Comparison of ENCODE assay signal across 25 cellular contexts in the genomic region with DNA sequence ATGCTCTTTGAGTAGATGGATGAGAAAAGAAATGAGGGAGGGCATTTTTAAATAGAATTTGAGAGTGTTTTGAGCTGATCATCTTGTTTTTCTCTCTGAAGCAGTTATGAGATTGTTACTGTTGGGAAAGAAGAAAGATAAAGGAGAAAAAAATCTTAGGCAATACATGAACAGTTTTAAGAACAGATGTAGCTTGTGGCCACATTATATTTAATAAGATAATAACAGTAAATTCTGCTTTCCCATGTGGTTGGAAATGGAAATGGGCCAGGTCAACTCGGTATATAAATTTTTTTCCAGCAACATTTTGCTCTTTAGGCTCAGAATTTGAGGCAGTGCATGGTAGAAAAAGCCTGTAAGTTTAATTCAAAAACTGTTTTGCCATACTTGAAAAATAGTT.
"Had no signal": no experiment of that assay in that cellular context is flagged by ENCODE, and none has a peak within 500 bp of the region (broad histone marks: within the 10 kb centered on the region; RNA-seq: fewer than 3 reads in every experiment).

No MANE protein-coding gene starts in this region.

- DNase-seq: activated CD4-positive, alpha-beta T cell treated with anti-CD3 and anti-CD28 coated beads for 48 hours; activated CD4-positive, alpha-beta T cell treated with anti-CD3 and anti-CD28 coated beads, Interleukin-2, amount 50 U/mL, for 48 hours; activated CD8-positive, alpha-beta memory T cell treated with anti-CD3 and anti-CD28 coated beads for 24 hours; activated effector memory CD4-positive, alpha-beta T cell treated with anti-CD3 and anti-CD28 coated beads, Interleukin-2, amount 50 U/mL, for 16 hours; activated naive CD4-positive, alpha-beta T cell treated with anti-CD3 and anti-CD28 coated beads for 36 hours; activated naive CD8-positive, alpha-beta T cell treated with anti-CD3 and anti-CD28 coated beads for 36 hours; adrenal gland; brain microvascular endothelial cell; endodermal cell; gastrocnemius medialis; glutamatergic neuron; left cardiac atrium; left ventricle myocardium superior; naive B cell; occipital lobe; posterior cingulate gyrus; right cardiac atrium; stimulated activated CD4-positive, alpha-beta T cell treated with anti-CD3 and anti-CD28 coated beads, Interleukin-2, amount 100 ng/mL, for 48 hours; stimulated activated naive CD4-positive, alpha-beta T cell treated with Interleukin-2 at 50 U/mL for 16 hours; T-helper 17 cell; T1000; WERI-Rb-1 had no signal

- H3K27ac ChIP-seq: adrenal gland, ascending aorta, brain microvascular endothelial cell, gastrocnemius medialis, neural progenitor cell, tibial nerve, WERI-Rb-1 had no signal

- H2AFZ ChIP-seq: neural progenitor cell had no signal

- H3K36me3 ChIP-seq: adrenal gland, ascending aorta, brain microvascular endothelial cell, gastrocnemius medialis, neural progenitor cell, tibial nerve, WERI-Rb-1 had no signal

- H3K4me3 ChIP-seq: adrenal gland, ascending aorta, gastrocnemius medialis, neural progenitor cell, tibial nerve had no signal

- H3K4me2 ChIP-seq: neural progenitor cell had no signal

- H3K4me1 ChIP-seq: adrenal gland, ascending aorta, gastrocnemius medialis, tibial nerve had no signal

- H3K9ac ChIP-seq: neural progenitor cell had no signal

- H3K9me3 ChIP-seq: adrenal gland, ascending aorta, gastrocnemius medialis, tibial nerve had no signal

- H3K27me3 ChIP-seq: adrenal gland, ascending aorta, brain microvascular endothelial cell, gastrocnemius medialis, neural progenitor cell, tibial nerve had no signal
